In genomic region chr14:60779745-60780514, GRCh38 we compare ENCODE assay signal across 9 cellular contexts. TPM values are rescaled to one million over a fixed set of nuclear protein-coding genes. Genes with fewer than 3 reads are reported as not detected.
DNase-seq lines count a peak whose midpoint lies in the region; ATAC-seq, FAIRE-seq and TF ChIP-seq lines count a peak whose summit lies in the region.
"Not testable (repeated sequence)": the region's sequence is repeated elsewhere in the genome, so short reads cannot be mapped to it uniquely, and the experiment has no call there.
"Had no signal": no experiment of that assay in that cellular context is flagged by ENCODE, and none has a peak within 500 bp of the region (broad histone marks: within the 10 kb centered on the region; RNA-seq: fewer than 3 reads in every experiment).

No MANE protein-coding gene starts in this region.

- not testable (repeated sequence) for H3K18ac ChIP-seq in H1 (ENCODE audit: extremely low read depth, low read length)

- TF ChIP-seq POLR2A in GM12892 (IDR thresholded peaks at IDR 0.05; ENCODE audit: low read depth, low read length); H1 (IDR thresholded peaks at IDR 0.05; ENCODE audit: control extremely low read depth in 1 of 2, low read depth in 2 of 2, low read length in 2 of 2); HepG2 (IDR thresholded peaks at IDR 0.05; ENCODE audit: insufficient read depth in 1 of 2, low read depth in 2 of 2, low read length in 2 of 2): not testable (repeated sequence)

- not testable (repeated sequence) for H3K27me3 Mint-ChIP-seq in WTC11 (ENCODE audit: low read depth); activated naive CD4-positive, alpha-beta T cell treated with anti-CD3 and anti-CD28 coated beads for 36 hours (ENCODE audit: low read depth)

- ATAC-seq in WTC11 (peak; percentile 46; the same call in 1 of the 2 replicates), psoas muscle (peak in 1 of 4 donors; percentile 20)
- not testable (repeated sequence) for ATAC-seq in HepG2

- H3K4me3 ChIP-seq in H1 (ENCODE audit: extremely low read depth in 1 of 4, insufficient read depth in 2 of 4, low read depth in 3 of 4, low read length in 4 of 4); HepG2 (replicated peaks in 1 of 3; ENCODE audit: insufficient read depth in 1 of 3, low read depth in 2 of 3, low read length in 3 of 3); psoas muscle: not testable (repeated sequence)

- not testable (repeated sequence) for H3K9me3 Mint-ChIP-seq in WTC11; activated naive CD4-positive, alpha-beta T cell treated with anti-CD3 and anti-CD28 coated beads for 36 hours

- not testable (repeated sequence) for H3K23ac ChIP-seq in H1 (ENCODE audit: insufficient read length)

- TF ChIP-seq RAD21 in H1 (IDR thresholded peaks at IDR 0.05 in 1 of 2, conservative IDR thresholded peaks at IDR 0.05 in 1 of 2; ENCODE audit: low read depth in 2 of 2, low read length in 2 of 2); HepG2 (CRISPR knock-in tag; IDR thresholded peaks at IDR 0.05): not testable (repeated sequence)

- not testable (repeated sequence) for DNase-seq in D721Med (ENCODE audit: insufficient read length, low spot score); GM12892 (ENCODE audit: insufficient read length); HTR-8/SVneo (ENCODE audit: insufficient read length, low spot score); WTC11 (ENCODE audit: low spot score); activated naive CD4-positive, alpha-beta T cell treated with anti-CD3 and anti-CD28 coated beads for 36 hours; H1 (ENCODE audit: low read depth in 1 of 2, low spot score in 2 of 2); HepG2 (ENCODE audit: low spot score); psoas muscle

- H4K8ac ChIP-seq in H1 (ENCODE audit: extremely low read depth, insufficient read depth, low read length) = not testable (repeated sequence)

- not testable (repeated sequence) for H4K91ac ChIP-seq in H1 (replicated peaks; ENCODE audit: insufficient read length, low read length)

- H2BK20ac ChIP-seq in H1 (ENCODE audit: low read length) = not testable (repeated sequence)

- H3K4ac ChIP-seq in H1 (replicated peaks; ENCODE audit: insufficient read length, low read depth, low read length) = not testable (repeated sequence)

- not testable (repeated sequence) for H3K9me3 ChIP-seq in H1 (ENCODE audit: insufficient read depth in 2 of 2, low read depth in 1 of 2, low read length in 1 of 2); HepG2 (ENCODE audit: low read length); psoas muscle

- not testable (repeated sequence) for H2BK120ac ChIP-seq in H1 (replicated peaks; ENCODE audit: low read depth, low read length)

- CTCF ChIA-PET in WTC11 (lab: Charles Lee); H1 (lab: Charles Lee; ENCODE audit: partially characterized antibody); HepG2 (lab: Yijun Ruan, JAX; ENCODE audit: low intra/inter-chr PET ratio, low total read pairs): not testable (repeated sequence)
- CTCF ChIA-PET in activated naive CD4-positive, alpha-beta T cell treated with anti-CD3 and anti-CD28 coated beads for 36 hours (lab: Charles Lee) = interaction anchor here (0.6 kb wide), 1 partner anchor 138 kb away, joined by 3 read pairs; no protein-coding TSS in a partner anchor

- not testable (repeated sequence) for H3K36me3 ChIP-seq in H1 (ENCODE audit: control insufficient read depth in 2 of 4, insufficient read depth in 4 of 4, low read length in 3 of 4); HepG2 (replicated peaks in 1 of 2; ENCODE audit: control insufficient read depth in 1 of 2, insufficient read depth in 2 of 2, low read length in 2 of 2); psoas muscle (ENCODE audit: insufficient read depth in 1 of 2, low read depth in 1 of 2)

- not testable (repeated sequence) for H4K5ac ChIP-seq in H1 (ENCODE audit: insufficient read length, low read depth, low read length)

- H2BK15ac ChIP-seq in H1 (ENCODE audit: low read length) = not testable (repeated sequence)

- H3K4me2 ChIP-seq in H1 (ENCODE audit: insufficient read depth in 1 of 2, low read depth in 2 of 2, low read length in 2 of 2); HepG2 (ENCODE audit: low read depth, low read length): not testable (repeated sequence)

- not testable (repeated sequence) for BruUV-seq in HepG2 (replicated peaks; lab: Mats Ljungman, UMichigan)

- peaks cover 17% of the 10 kb centered on the region for H3K4me1 Mint-ChIP-seq in WTC11
- H3K4me1 Mint-ChIP-seq in activated naive CD4-positive, alpha-beta T cell treated with anti-CD3 and anti-CD28 coated beads for 36 hours (ENCODE audit: low read depth) = peaks cover 14% of the 10 kb centered on the region

- not testable (repeated sequence) for TF ChIP-seq EP300 in H1 (IDR thresholded peaks at IDR 0.05; ENCODE audit: borderline replicate concordance in 1 of 2, low read depth in 2 of 2, low read length in 2 of 2); HepG2 (IDR thresholded peaks at IDR 0.05; ENCODE audit: low read depth in 2 of 2, low read length in 2 of 2); HepG2 (CRISPR knock-in tag; IDR thresholded peaks at IDR 0.05; ENCODE audit: borderline replicate concordance)

- 92% methylated on average over 18 of the region's 18 CpGs; no CpG with 5 or more reads in 1 of the 2 experiments for WGBS in H1 (ENCODE audit: extremely low coverage in 1 of 2, insufficient coverage in 1 of 2, insufficient read length in 1 of 2, insufficient replicate concordance in 2 of 2, low coverage in 1 of 2, low lambda C conversion rate in 2 of 2, missing lambda C conversion rate in 1 of 2), 2 experiments
- WGBS in HepG2 (ENCODE audit: low lambda C conversion rate) = 95% methylated on average over 18 of the region's 18 CpGs
- 83 to 95% (median 85%) methylated on average over 18 of the region's 18 CpGs for WGBS in psoas muscle, 3 donors

- not testable (repeated sequence) for H3K23me2 ChIP-seq in H1 (ENCODE audit: low read depth, low read length)

- H3K56ac ChIP-seq in H1 (replicated peaks; ENCODE audit: insufficient read length, low read depth, low read length) = not testable (repeated sequence)

- H2AFZ ChIP-seq in H1 (ENCODE audit: low read length); HepG2 (ENCODE audit: low read length): not testable (repeated sequence)

- FAIRE-seq in D721Med (lab: Jason Lieb, UNC) = peak; percentile 85
- peak; percentile 53 for FAIRE-seq in GM12892 (lab: Jason Lieb, UNC)
- peak; percentile 99 for FAIRE-seq in HTR-8/SVneo (lab: Jason Lieb, UNC)
- peak; percentile 94 for FAIRE-seq in H1 (lab: Jason Lieb, UNC)
- peak; percentile 12 for FAIRE-seq in HepG2 (lab: Jason Lieb, UNC)

- H3K79me2 ChIP-seq in H1 (ENCODE audit: control insufficient read depth in 1 of 2, insufficient read depth in 2 of 2, low read length in 2 of 2) (peaks cover 4 to 32% of the 10 kb centered on the region in 2 experiments; a peak in 3 of 4 replicates), HepG2 (ENCODE audit: insufficient read depth, low read length) (peaks cover 25% of the 10 kb centered on the region)

- H3K27me3 ChIP-seq in H1 (replicated peaks in 1 of 4; ENCODE audit: control insufficient read depth in 3 of 4, extremely low read depth in 1 of 4, insufficient read depth in 3 of 4, low read length in 3 of 4); HepG2 (ENCODE audit: control insufficient read depth in 1 of 2, insufficient read depth in 2 of 2, low read length in 2 of 2); psoas muscle (ENCODE audit: insufficient read depth in 3 of 3, low read length in 2 of 3): not testable (repeated sequence)

- not testable (repeated sequence) for H4K20me1 ChIP-seq in H1 (replicated peaks in 1 of 2; ENCODE audit: control insufficient read depth in 1 of 2, insufficient read depth in 2 of 2, low read length in 2 of 2); HepG2 (ENCODE audit: insufficient read depth, low read length)

- POLR2A ChIA-PET in WTC11 (lab: Charles Lee) (interaction anchor here (0.5 kb wide), 1 partner anchor 156 kb away, joined by 3 read pairs; no protein-coding TSS in a partner anchor), H1 (lab: Charles Lee; ENCODE audit: partially characterized antibody) (interaction anchor here (1.2 to 1.6 kb wide), 2 partner anchors 10 to 13 kb away, joined by 3 to 4 read pairs; no protein-coding TSS in a partner anchor)
- POLR2A ChIA-PET in HepG2 (lab: Yijun Ruan, JAX) = not testable (repeated sequence)

- intact Hi-C loops in activated naive CD4-positive, alpha-beta T cell treated with anti-CD3 and anti-CD28 coated beads for 36 hours (cut with micrococcal nuclease) = loop anchor here (1.0 kb wide), 1 partner anchor 27 kb away; no protein-coding TSS in a partner anchor
- intact Hi-C loops in HepG2 (cut with micrococcal nuclease; ENCODE audit: unreplicated experiment); psoas muscle (cut with DNase I): not testable (repeated sequence)

- H3K36me3 Mint-ChIP-seq in WTC11; activated naive CD4-positive, alpha-beta T cell treated with anti-CD3 and anti-CD28 coated beads for 36 hours (ENCODE audit: low read depth): not testable (repeated sequence)

- H3K4me1 ChIP-seq in H1 (replicated peaks in 1 of 4; ENCODE audit: control insufficient read depth in 3 of 4, insufficient read depth in 4 of 4, low read length in 3 of 4); HepG2 (ENCODE audit: insufficient read depth, low read length): not testable (repeated sequence)
- peaks cover 38% of the 10 kb centered on the region for H3K4me1 ChIP-seq in psoas muscle

- in situ Hi-C loops in HepG2 (cut with HindIII; ENCODE audit: extremely low pct_ligation_motif_present, low pct_unique_long_range_greater_than_20kb) = not testable (repeated sequence)

- H3K4me3 Mint-ChIP-seq in WTC11; activated naive CD4-positive, alpha-beta T cell treated with anti-CD3 and anti-CD28 coated beads for 36 hours: not testable (repeated sequence)

- not testable (repeated sequence) for H2BK12ac ChIP-seq in H1 (ENCODE audit: low read depth, low read length)

- not testable (repeated sequence) for H2AK5ac ChIP-seq in H1 (ENCODE audit: low read depth, low read length)

- not testable (repeated sequence) for H3K9ac ChIP-seq in H1 (replicated peaks in 1 of 4; ENCODE audit: extremely low read depth in 1 of 4, low read depth in 3 of 4, low read length in 3 of 4); HepG2 (ENCODE audit: insufficient read depth, low read depth, low read length)

- not testable (repeated sequence) for H3K27ac ChIP-seq in H1 (ENCODE audit: low read depth, low read length); HepG2 (ENCODE audit: extremely low read length, insufficient read depth, low read length)
- H3K27ac ChIP-seq in psoas muscle = peak overlapping the region; percentile 78

- H2BK5ac ChIP-seq in H1 (ENCODE audit: low read depth, low read length) = not testable (repeated sequence)

- not testable (repeated sequence) for H3K79me1 ChIP-seq in H1 (ENCODE audit: low read depth, low read length)

- H3K14ac ChIP-seq in H1 (ENCODE audit: insufficient read length) = not testable (repeated sequence)

- peak overlapping the region; percentile 52 for H3K27ac Mint-ChIP-seq in WTC11
- H3K27ac Mint-ChIP-seq in activated naive CD4-positive, alpha-beta T cell treated with anti-CD3 and anti-CD28 coated beads for 36 hours = peak overlapping the region; percentile 20

- not testable (repeated sequence) for TF ChIP-seq CTCF in D721Med (IDR thresholded peaks at IDR 0.05; ENCODE audit: insufficient read depth, missing control alignments); WTC11 (IDR thresholded peaks at IDR 0.05); H1 (IDR thresholded peaks at IDR 0.05; ENCODE audit: control extremely low read depth in 1 of 3, insufficient read depth in 1 of 3, low read depth in 1 of 3, low read length in 3 of 3); HepG2 (CRISPR knock-in tag; IDR thresholded peaks at IDR 0.05); psoas muscle (IDR thresholded peaks at IDR 0.05)

RNA-seq across cellular contexts. Expression of gene MNAT1, which starts 45.4 kb away (rescaled TPM):
- 57.2 TPM for polyA plus RNA-seq in GM12892 (2012; ENCODE audit: missing spikeins)
- total RNA-seq in WTC11 (2021) (55.2 to 59.0 TPM (median 56.0 TPM) in 3 replicates), HepG2 (2016; rRNA removed; fragmentation: Illumina TruSeq; extraction: Trizol) (94.8 and 130 TPM in 2 replicates), psoas muscle (10 to 100 TPM; 54.5 to 74.3 (median 57.2) TPM)
- total RNA-seq in activated naive CD4-positive, alpha-beta T cell treated with anti-CD3 and anti-CD28 coated beads for 36 hours = 10 to 100 TPM; 44.0 to 44.2 TPM
- 52.0 and 52.1 TPM in 2 replicates for total RNA-seq in H1 (2021; fragmentation: NEBNext Ultra II Directional; extraction: Animal tissue kit (Norgen Biotek cat#: 25700))
- polyA plus RNA-seq in H1 (2011; rRNA removed) (19.1 and 34.7 TPM in 2 replicates), HepG2 (2011; rRNA removed) (45.8 and 49.2 TPM in 2 replicates), psoas muscle (10 to 100 TPM; 24.0 to 62.8 (median 62.2) TPM)
- 30.4 TPM for polyA plus RNA-seq in H1 (2011; cell fraction: cytosol; rRNA removed)
- 15.5 TPM for polyA plus RNA-seq in H1 (2011; cell fraction: nucleus; rRNA removed)
- 28.1 to 35.5 TPM (median 31.2 TPM) in 4 replicates for polyA plus RNA-seq in H1 (2012, experiment 1 of 2)
- polyA plus RNA-seq in H1 (2012, experiment 2 of 2) = 2.4 TPM
- polyA plus RNA-seq in H1 (2013, experiment 1 of 2) = 49.7 TPM
- polyA plus RNA-seq in H1 (2013, experiment 2 of 2) = 51.1 TPM
- polyA minus RNA-seq in H1 (2011; rRNA and poly(A)+ RNA removed) = 35.8 and 47.3 TPM in 2 replicates
- 16.8 TPM for polyA minus RNA-seq in H1 (2011; cell fraction: cytosol; rRNA and poly(A)+ RNA removed)
- 60.9 TPM for polyA minus RNA-seq in H1 (2011; cell fraction: nucleus; rRNA and poly(A)+ RNA removed)
- total RNA-seq in HepG2 (2016; cell fraction: cytosol; rRNA removed; fragmentation: Illumina TruSeq; extraction: Trizol; ENCODE audit: low read depth) = 60.3 and 68.8 TPM in 2 replicates
- 93.8 and 135 TPM in 2 replicates for total RNA-seq in HepG2 (2016; cell fraction: insoluble cytoplasmic fraction; rRNA removed; fragmentation: Illumina TruSeq; extraction: Trizol)
- total RNA-seq in HepG2 (2016; cell fraction: membrane; rRNA removed; fragmentation: Illumina TruSeq; extraction: Trizol) = 31.2 and 38.1 TPM in 2 replicates
- 93.5 and 99.8 TPM in 2 replicates for total RNA-seq in HepG2 (2016; cell fraction: nucleus; rRNA removed; fragmentation: Illumina TruSeq; extraction: Trizol)
- polyA plus RNA-seq in HepG2 (2011; cell fraction: cytosol; rRNA removed) = 31.1 and 41.1 TPM in 2 replicates
- polyA plus RNA-seq in HepG2 (2011; cell fraction: nucleus; rRNA removed) = 15.4 and 16.3 TPM in 2 replicates
- 41.3 and 44.6 TPM in 2 replicates for polyA plus RNA-seq in HepG2 (2012)
- 8.7 and 10.2 TPM in 2 replicates for polyA plus RNA-seq in HepG2 (2016; cell fraction: cytosol; fragmentation: Illumina TruSeq; extraction: Trizol; ENCODE audit: low read depth)
- 107 and 116 TPM in 2 replicates for polyA plus RNA-seq in HepG2 (2016; cell fraction: insoluble cytoplasmic fraction; fragmentation: Illumina TruSeq; extraction: Trizol; ENCODE audit: low read depth)
- 12.3 and 12.4 TPM in 2 replicates for polyA plus RNA-seq in HepG2 (2016; cell fraction: membrane; fragmentation: Illumina TruSeq; extraction: Trizol; ENCODE audit: low read depth)
- polyA plus RNA-seq in HepG2 (2016; cell fraction: nucleus; fragmentation: Illumina TruSeq; extraction: Trizol; ENCODE audit: insufficient read depth, low read depth) = 39.6 and 40.0 TPM in 2 replicates
- polyA minus RNA-seq in HepG2 (2011; rRNA and poly(A)+ RNA removed; ENCODE audit: low replicate concordance) = 20.6 and 44.6 TPM in 2 replicates
- 24.3 and 30.5 TPM in 2 replicates for polyA minus RNA-seq in HepG2 (2011; cell fraction: cytosol; rRNA and poly(A)+ RNA removed)
- 113 and 135 TPM in 2 replicates for polyA minus RNA-seq in HepG2 (2011; cell fraction: nucleus; rRNA and poly(A)+ RNA removed)

RNA-seq across cellular contexts. Expression of gene SIX4, which starts 55.8 kb away (rescaled TPM):
- polyA plus RNA-seq in GM12892 (2012; ENCODE audit: missing spikeins) = not detected
- 40.0 to 41.8 TPM (median 41.6 TPM) in 3 replicates for total RNA-seq in WTC11 (2021)
- not detected for total RNA-seq in activated naive CD4-positive, alpha-beta T cell treated with anti-CD3 and anti-CD28 coated beads for 36 hours
- total RNA-seq in H1 (2021; fragmentation: NEBNext Ultra II Directional; extraction: Animal tissue kit (Norgen Biotek cat#: 25700)) = 37.7 and 38.9 TPM in 2 replicates
- polyA plus RNA-seq in H1 (2011; rRNA removed) = 9.0 and 9.6 TPM in 2 replicates
- polyA plus RNA-seq in H1 (2011; cell fraction: cytosol; rRNA removed) = 8.9 TPM
- polyA plus RNA-seq in H1 (2011; cell fraction: nucleus; rRNA removed) = 14.0 TPM
- polyA plus RNA-seq in H1 (2012, experiment 1 of 2) = 11.6 to 17.5 TPM (median 13.5 TPM) in 4 replicates
- 2.0 TPM for polyA plus RNA-seq in H1 (2012, experiment 2 of 2)
- 14.5 TPM for polyA plus RNA-seq in H1 (2013, experiment 1 of 2)
- 13.8 TPM for polyA plus RNA-seq in H1 (2013, experiment 2 of 2)
- 37.2 and 40.3 TPM in 2 replicates for polyA minus RNA-seq in H1 (2011; rRNA and poly(A)+ RNA removed)
- polyA minus RNA-seq in H1 (2011; cell fraction: cytosol; rRNA and poly(A)+ RNA removed) = 20.2 TPM
- 18.5 TPM for polyA minus RNA-seq in H1 (2011; cell fraction: nucleus; rRNA and poly(A)+ RNA removed)
- 6.0 and 6.7 TPM in 2 replicates for total RNA-seq in HepG2 (2016; rRNA removed; fragmentation: Illumina TruSeq; extraction: Trizol)
- 0.35 and 0.51 TPM in 2 replicates for total RNA-seq in HepG2 (2016; cell fraction: cytosol; rRNA removed; fragmentation: Illumina TruSeq; extraction: Trizol; ENCODE audit: low read depth)
- 5.4 and 5.9 TPM in 2 replicates for total RNA-seq in HepG2 (2016; cell fraction: insoluble cytoplasmic fraction; rRNA removed; fragmentation: Illumina TruSeq; extraction: Trizol)
- total RNA-seq in HepG2 (2016; cell fraction: membrane; rRNA removed; fragmentation: Illumina TruSeq; extraction: Trizol) = 2.6 and 3.0 TPM in 2 replicates
- total RNA-seq in HepG2 (2016; cell fraction: nucleus; rRNA removed; fragmentation: Illumina TruSeq; extraction: Trizol) = 5.0 and 6.1 TPM in 2 replicates
- 4.5 and 5.0 TPM in 2 replicates for polyA plus RNA-seq in HepG2 (2011; rRNA removed)
- 2.4 and 3.0 TPM in 2 replicates for polyA plus RNA-seq in HepG2 (2011; cell fraction: cytosol; rRNA removed)
- 4.1 and 4.4 TPM in 2 replicates for polyA plus RNA-seq in HepG2 (2011; cell fraction: nucleus; rRNA removed)
- 3.2 and 3.9 TPM in 2 replicates for polyA plus RNA-seq in HepG2 (2012)
- polyA plus RNA-seq in HepG2 (2016; cell fraction: cytosol; fragmentation: Illumina TruSeq; extraction: Trizol; ENCODE audit: low read depth) = 0.10 and 0.14 TPM in 2 replicates
- polyA plus RNA-seq in HepG2 (2016; cell fraction: insoluble cytoplasmic fraction; fragmentation: Illumina TruSeq; extraction: Trizol; ENCODE audit: low read depth) = 2.9 and 5.1 TPM in 2 replicates
- 0.61 and 0.83 TPM in 2 replicates for polyA plus RNA-seq in HepG2 (2016; cell fraction: membrane; fragmentation: Illumina TruSeq; extraction: Trizol; ENCODE audit: low read depth)
- polyA plus RNA-seq in HepG2 (2016; cell fraction: nucleus; fragmentation: Illumina TruSeq; extraction: Trizol; ENCODE audit: insufficient read depth, low read depth) = 5.3 and 7.3 TPM in 2 replicates
- polyA minus RNA-seq in HepG2 (2011; rRNA and poly(A)+ RNA removed; ENCODE audit: low replicate concordance) = 8.9 and 18.4 TPM in 2 replicates
- polyA minus RNA-seq in HepG2 (2011; cell fraction: cytosol; rRNA and poly(A)+ RNA removed) = 5.5 and 6.8 TPM in 2 replicates
- polyA minus RNA-seq in HepG2 (2011; cell fraction: nucleus; rRNA and poly(A)+ RNA removed) = 5.7 and 8.0 TPM in 2 replicates
- total RNA-seq in psoas muscle = 10 to 100 TPM; 24.8 to 44.8 (median 33.2) TPM
- polyA plus RNA-seq in psoas muscle = 10 to 100 TPM in 2 of 3 donors, under 1 TPM in 1; 0.85 to 26.1 (median 13.9) TPM
- total RNA-seq: CD4-positive, alpha-beta T cell had no signal
